Comparison of ENCODE assay signal across 8 cellular contexts in the genomic region with DNA sequence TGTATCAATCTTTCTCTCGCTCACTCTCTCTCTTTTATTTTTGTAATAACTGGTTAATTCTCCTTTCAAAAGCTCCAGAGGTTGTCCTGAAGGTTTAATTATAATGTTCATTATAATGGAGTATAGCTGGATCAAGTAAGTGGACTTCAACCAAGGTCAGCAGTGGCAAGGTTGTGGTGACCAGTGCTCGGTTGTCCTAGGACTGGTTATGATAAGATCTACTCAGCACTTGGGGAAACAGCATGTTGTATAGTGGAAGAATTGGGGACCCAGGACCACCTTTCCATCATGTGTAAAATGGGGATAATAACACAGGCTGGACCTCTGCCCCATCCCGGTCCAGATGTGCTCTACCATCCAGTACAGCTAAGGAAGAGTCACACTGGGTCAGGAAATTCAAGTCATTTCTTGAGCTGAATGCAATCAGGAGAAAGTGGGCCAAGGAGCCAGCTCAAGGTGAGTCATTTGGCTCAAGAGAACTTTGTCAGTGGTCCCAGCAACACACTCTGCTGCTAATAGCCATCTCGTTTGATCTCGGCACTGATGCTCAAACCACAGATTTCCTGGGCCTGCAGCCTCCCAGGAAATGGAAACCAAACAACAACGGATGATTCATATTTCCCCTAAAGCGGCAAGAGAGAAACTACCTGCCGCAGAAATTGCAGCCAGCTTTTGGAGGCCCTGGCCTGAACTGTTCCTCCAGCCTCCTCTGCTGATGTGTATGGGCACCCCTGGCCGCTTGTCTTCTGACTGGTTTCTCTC.
DNase-seq lines count a peak whose midpoint lies in the region; ATAC-seq lines count a peak whose summit lies in the region.

No MANE protein-coding gene starts in this region.

- ATAC-seq in GM18519 (IDR thresholded peaks at IDR 0.05; ENCODE audit: low FRiP score, unreplicated experiment) (peak; percentile 64), HG02938 (IDR thresholded peaks at IDR 0.05; ENCODE audit: unreplicated experiment) (peak; percentile 78)

- DNase-seq in SIG-M5 treated with dmso at 0.1 percent for 504 hours (lab: John Stamatoyannopoulos, UW; ENCODE audit: unreplicated experiment) (peak; percentile 48), smooth muscle cell of the brain vasculature (ENCODE audit: low read depth, low spot score) (peak; percentile 54), DMS79 (lab: John Stamatoyannopoulos, UW) (no peak), NCI-H82 (lab: John Stamatoyannopoulos, UW) (no peak), NCI-H146 treated with DMSO at 0.1 percent for 48 hours (lab: John Stamatoyannopoulos, UW; ENCODE audit: unreplicated experiment) (no peak)
- peak; percentile 55 for DNase-seq in activated naive CD4-positive, alpha-beta T cell treated with anti-CD3 and anti-CD28 coated beads, Interleukin-2, amount 50 U/mL, for 16 hours

Comparison
In these comparisons a context has a peak if more than half of its experiments do, and no peak if none do; other contexts are left out.
1. DNase-seq: peak in SIG-M5 treated with dmso at 0.1 percent for 504 hours (single experiment), activated naive CD4-positive, alpha-beta T cell treated with anti-CD3 and anti-CD28 coated beads, Interleukin-2, amount 50 U/mL, for 16 hours (single experiment) and smooth muscle cell of the brain vasculature (single experiment); none in DMS79 (single experiment), NCI-H82 (single experiment) and NCI-H146 treated with DMSO at 0.1 percent for 48 hours (single experiment).